10 cellular contexts compared by ENCODE assay signal in genomic region chr5:139635191-139635590, GRCh38. TPM values are rescaled to one million over a fixed set of nuclear protein-coding genes. Genes with fewer than 3 reads are reported as not detected.
DNase-seq lines count a peak whose midpoint lies in the region; ATAC-seq and TF ChIP-seq lines count a peak whose summit lies in the region.
"Had no signal": no experiment of that assay in that cellular context is flagged by ENCODE, and none has a peak within 500 bp of the region (broad histone marks: within the 10 kb centered on the region; RNA-seq: fewer than 3 reads in every experiment).

No MANE protein-coding gene starts in this region.

- no peak for TF ChIP-seq POLR2A in upper lobe of left lung (IDR thresholded peaks at IDR 0.05)

- WGBS in upper lobe of left lung, 2 donors, result 17 to 45% methylated on average over 1 of the region's 1 CpG

- ATAC-seq in left ventricle myocardium superior (no peak), upper lobe of left lung (ENCODE audit: low FRiP score in 2 of 2) (no peak), left colon (no peak), GM19035 (IDR thresholded peaks at IDR 0.05; ENCODE audit: unreplicated experiment) (no peak)

- intact Hi-C loops in cardiac septum (cut with DNase I) (loop anchor here (1.0 kb wide), 1 partner anchor 54 kb away; no protein-coding TSS in a partner anchor), left ventricle myocardium superior (cut with micrococcal nuclease) (loop anchor here (5.0 kb wide), 1 partner anchor 52 kb away; no protein-coding TSS in a partner anchor), left colon (cut with DNase I, micrococcal nuclease) (loop anchor here in 1 of 2 donors (5.0 kb wide), 1 partner anchor 132 kb away; no protein-coding TSS in a partner anchor)

- H3K4me1 ChIP-seq in mucosa of rectum (ENCODE audit: control insufficient read depth in 2 of 2, insufficient read depth in 2 of 2, low read length in 2 of 2), result peaks cover 53 to 56% of the 10 kb centered on the region in 2 donors
- peaks cover 36 to 50% (median 40%) of the 10 kb centered on the region in 4 donors for H3K4me1 ChIP-seq in upper lobe of left lung

- no peaks in the 10 kb centered on the region for H3K9me3 Mint-ChIP-seq in activated naive CD8-positive, alpha-beta T cell treated with anti-CD3 and anti-CD28 coated beads for 36 hours
- H3K9me3 Mint-ChIP-seq: nephron progenitor cell had no signal

- H3K9ac ChIP-seq in mucosa of rectum (ENCODE audit: low read depth in 1 of 2, low read length in 2 of 2), result no peak overlapping the region

- H3K4me3 ChIP-seq in mucosa of rectum (ENCODE audit: low read length in 2 of 2) (no peak overlapping the region), upper lobe of left lung (no peak overlapping the region)

- H3K27me3 Mint-ChIP-seq in activated naive CD8-positive, alpha-beta T cell treated with anti-CD3 and anti-CD28 coated beads for 36 hours, result no peaks in the 10 kb centered on the region

- H3K9me3 ChIP-seq in mucosa of rectum (ENCODE audit: control insufficient read depth in 2 of 2, low read length in 2 of 2) (no peaks in the 10 kb centered on the region), upper lobe of left lung (no peaks in the 10 kb centered on the region)

- H3K27me3 ChIP-seq in mucosa of rectum (ENCODE audit: control insufficient read depth in 2 of 2, insufficient read depth in 2 of 2, low read length in 2 of 2) (no peaks in the 10 kb centered on the region), upper lobe of left lung (no peaks in the 10 kb centered on the region)

- TF ChIP-seq CTCF in upper lobe of left lung (IDR thresholded peaks at IDR 0.05), result no peak

- H3K36me3 ChIP-seq in mucosa of rectum (ENCODE audit: control insufficient read depth in 2 of 2, insufficient read depth in 2 of 2, low read length in 2 of 2) (peaks cover 0 to 6% of the 10 kb centered on the region in 2 donors), upper lobe of left lung (peaks cover 0 to 1% (median under 1%) of the 10 kb centered on the region in 4 donors)

- H3K27ac Mint-ChIP-seq in activated naive CD8-positive, alpha-beta T cell treated with anti-CD3 and anti-CD28 coated beads for 36 hours, result peak overlapping the region; percentile 90

- H3K27ac ChIP-seq in mucosa of rectum (ENCODE audit: low read depth in 2 of 2, low read length in 2 of 2), result peak overlapping the region; percentile 96 to 97
- peak overlapping the region in 3 of 4 donors; percentile 66 to 81 (median 78) for H3K27ac ChIP-seq in upper lobe of left lung

- no peak for TF ChIP-seq EP300 in upper lobe of left lung (IDR thresholded peaks at IDR 0.05)

- DNase-seq in cardiac septum (ENCODE audit: low spot score) (peak; percentile 19), left ventricle myocardium superior (no peak), upper lobe of left lung (no peak), left colon (no peak), NCI-H2107 treated with DMSO at 0.1 percent for 48 hours (lab: John Stamatoyannopoulos, UW; ENCODE audit: unreplicated experiment) (no peak)
- DNase-seq in activated naive CD8-positive, alpha-beta T cell treated with anti-CD3 and anti-CD28 coated beads for 36 hours, result no peak
- DNase-seq: NCI-H1048, nephron progenitor cell had no signal

- H3K4me3 Mint-ChIP-seq in activated naive CD8-positive, alpha-beta T cell treated with anti-CD3 and anti-CD28 coated beads for 36 hours, result no peak overlapping the region

- H3K4me1 Mint-ChIP-seq in activated naive CD8-positive, alpha-beta T cell treated with anti-CD3 and anti-CD28 coated beads for 36 hours, result peaks cover 39% of the 10 kb centered on the region

- H3K36me3 Mint-ChIP-seq in activated naive CD8-positive, alpha-beta T cell treated with anti-CD3 and anti-CD28 coated beads for 36 hours, result peaks cover 3% of the 10 kb centered on the region

RNA-seq across cellular contexts. Expression of gene CXXC5, which starts 13.0 kb away (rescaled TPM):
- 49.3 TPM for total RNA-seq in cardiac septum
- total RNA-seq in left ventricle myocardium superior, result 75.7 TPM
- 1 to 10 TPM; 1.3 to 2.0 TPM for total RNA-seq in activated naive CD8-positive, alpha-beta T cell treated with anti-CD3 and anti-CD28 coated beads for 36 hours
- 10 to 100 TPM; 25.7 to 39.5 (median 33.0) TPM for total RNA-seq in upper lobe of left lung
- total RNA-seq in left colon, result 10 to 100 TPM; 28.2 to 30.2 TPM

Comparison
In these comparisons a context has a peak if more than half of its experiments do, and no peak if none do; other contexts are left out.
1. RNA of gene CXXC5, which starts 13.0 kb away (total RNA-seq): 75.7 TPM in left ventricle myocardium superior (single experiment), 49.3 TPM in cardiac septum (single experiment), 25.7 to 39.5 TPM in upper lobe of left lung and 28.2 to 30.2 TPM in left colon; 1.3 to 2.0 TPM in activated naive CD8-positive, alpha-beta T cell treated with anti-CD3 and anti-CD28 coated beads for 36 hours; every median in the first group is over 4 times any median in the second.